In genomic region chr3:123448503-123449091, GRCh38 we compare ENCODE assay signal across 8 cellular contexts. TPM values are rescaled to one million over a fixed set of nuclear protein-coding genes. Genes with fewer than 3 reads are reported as not detected.
DNase-seq lines count a peak whose midpoint lies in the region; ATAC-seq and TF ChIP-seq lines count a peak whose summit lies in the region.

Gene ADCY5 (minus strand): TSS chr3:123449090. CDS start chr3:123448545, 545 bp downstream.

- H3K27ac Mint-ChIP-seq in activated naive CD8-positive, alpha-beta T cell treated with anti-CD3 and anti-CD28 coated beads, Interleukin-2, amount 50 U/mL, for 24 hours: no peak within 1 kb of the TSS

- WGBS in iPS DF 6.9 (ENCODE audit: insufficient coverage, insufficient read length): no CpG with 5 or more reads among the region's 71 CpGs
- WGBS in sigmoid colon, 2 donors: 2% methylated on average over 71 of the region's 71 CpGs

- TF ChIP-seq POLR2A in sigmoid colon (IDR thresholded peaks at IDR 0.05): no peak

- intact Hi-C loops in sigmoid colon (cut with DNase I): loop anchor here (5.0 kb wide), 1 partner anchor 109 kb away; no protein-coding TSS in a partner anchor

- H3K36me3 Mint-ChIP-seq in activated naive CD8-positive, alpha-beta T cell treated with anti-CD3 and anti-CD28 coated beads, Interleukin-2, amount 50 U/mL, for 24 hours (ENCODE audit: low read depth): no peaks in the 10 kb centered on the region

- H3K27ac ChIP-seq in iPS DF 6.9 (ENCODE audit: low read length): no peak within 1 kb of the TSS
- H3K27ac ChIP-seq in sigmoid colon: peak within 1 kb of the TSS; percentile 94 to 98 (median 96)

- no peaks in the 10 kb centered on the region for H3K9me3 Mint-ChIP-seq in activated naive CD8-positive, alpha-beta T cell treated with anti-CD3 and anti-CD28 coated beads, Interleukin-2, amount 50 U/mL, for 24 hours

- no peak for TF ChIP-seq EP300 in sigmoid colon (IDR thresholded peaks at IDR 0.05)

- ATAC-seq in activated naive CD8-positive, alpha-beta T cell treated with anti-CD3 and anti-CD28 coated beads, Interleukin-2, amount 50 U/mL, for 24 hours: peak; percentile 16

- H3K9me3 ChIP-seq in iPS DF 6.9 (ENCODE audit: control insufficient read depth, insufficient read depth, low read length) (0 out of 2 replicates have a peak, but pooled peaks cover 1% of the 10 kb centered on the region), sigmoid colon (no peaks in the 10 kb centered on the region)

- H3K4me3 ChIP-seq in iPS DF 6.9 (ENCODE audit: low read length) (peak within 1 kb of the TSS; percentile 63; the same call in 1 of the 2 replicates), sigmoid colon (peak within 1 kb of the TSS; percentile 76 to 93 (median 86))

- peaks cover 3% of the 10 kb centered on the region; the same call in 1 of the 2 replicates for H3K27me3 ChIP-seq in iPS DF 6.9 (ENCODE audit: control insufficient read depth, insufficient read depth, low read length)
- H3K27me3 ChIP-seq in sigmoid colon: peaks cover 0 to 4% (median 0%) of the 10 kb centered on the region in 3 donors

- peaks cover 60% of the 10 kb centered on the region for H3K27me3 Mint-ChIP-seq in activated naive CD8-positive, alpha-beta T cell treated with anti-CD3 and anti-CD28 coated beads, Interleukin-2, amount 50 U/mL, for 24 hours

- DNase-seq in NCI-H82 (lab: John Stamatoyannopoulos, UW) (peak; percentile 62), NCI-H82 treated with DMSO at 0.1 percent for 48 hours (lab: John Stamatoyannopoulos, UW; ENCODE audit: unreplicated experiment) (no peak), iPS DF 6.9 (ENCODE audit: low read depth, low spot score) (no peak), sigmoid colon (no peak), NCI-H2107 treated with DMSO at 0.1 percent for 48 hours (lab: John Stamatoyannopoulos, UW; ENCODE audit: unreplicated experiment) (no peak), foreskin melanocyte (no peak), cerebellar nuclear complex (lab: John Stamatoyannopoulos, UW) (no peak)
- DNase-seq in activated naive CD8-positive, alpha-beta T cell treated with anti-CD3 and anti-CD28 coated beads, Interleukin-2, amount 50 U/mL, for 24 hours: peak; percentile 7

- peaks cover 5% of the 10 kb centered on the region; the same call in 1 of the 2 replicates for H3K4me1 ChIP-seq in iPS DF 6.9 (ENCODE audit: control insufficient read depth, insufficient read depth, low read length)
- H3K4me1 ChIP-seq in sigmoid colon: peaks cover 0 to 51% (median 24%) of the 10 kb centered on the region in 4 donors

- no peak within 1 kb of the TSS for H3K4me3 Mint-ChIP-seq in activated naive CD8-positive, alpha-beta T cell treated with anti-CD3 and anti-CD28 coated beads, Interleukin-2, amount 50 U/mL, for 24 hours

- H3K36me3 ChIP-seq in iPS DF 6.9 (ENCODE audit: control insufficient read depth, insufficient read depth, low read length) (no peaks in the 10 kb centered on the region), sigmoid colon (no peaks in the 10 kb centered on the region)

- TF ChIP-seq CTCF in sigmoid colon (IDR thresholded peaks at IDR 0.05): no peak

- no peaks in the 10 kb centered on the region for H3K4me1 Mint-ChIP-seq in activated naive CD8-positive, alpha-beta T cell treated with anti-CD3 and anti-CD28 coated beads, Interleukin-2, amount 50 U/mL, for 24 hours

RNA-seq across cellular contexts. Expression of gene ADCY5, which starts in this region (rescaled TPM):
- 10 to 100 TPM; 39.5 to 84.4 (median 62.2) TPM for total RNA-seq in sigmoid colon
- polyA plus RNA-seq in sigmoid colon: 1 to 10 TPM; 1.4 to 9.9 (median 5.4) TPM

Comparison
In these comparisons a context has a peak if more than half of its experiments do, and no peak if none do; other contexts are left out.
1. DNase-seq: peak in NCI-H82 (single experiment) and activated naive CD8-positive, alpha-beta T cell treated with anti-CD3 and anti-CD28 coated beads, Interleukin-2, amount 50 U/mL, for 24 hours (single experiment); none in NCI-H82 treated with DMSO at 0.1 percent for 48 hours (single experiment), iPS DF 6.9 (single experiment), sigmoid colon (single experiment), NCI-H2107 treated with DMSO at 0.1 percent for 48 hours (single experiment), foreskin melanocyte (single experiment) and cerebellar nuclear complex (0 of 2).